In the genomic region with DNA sequence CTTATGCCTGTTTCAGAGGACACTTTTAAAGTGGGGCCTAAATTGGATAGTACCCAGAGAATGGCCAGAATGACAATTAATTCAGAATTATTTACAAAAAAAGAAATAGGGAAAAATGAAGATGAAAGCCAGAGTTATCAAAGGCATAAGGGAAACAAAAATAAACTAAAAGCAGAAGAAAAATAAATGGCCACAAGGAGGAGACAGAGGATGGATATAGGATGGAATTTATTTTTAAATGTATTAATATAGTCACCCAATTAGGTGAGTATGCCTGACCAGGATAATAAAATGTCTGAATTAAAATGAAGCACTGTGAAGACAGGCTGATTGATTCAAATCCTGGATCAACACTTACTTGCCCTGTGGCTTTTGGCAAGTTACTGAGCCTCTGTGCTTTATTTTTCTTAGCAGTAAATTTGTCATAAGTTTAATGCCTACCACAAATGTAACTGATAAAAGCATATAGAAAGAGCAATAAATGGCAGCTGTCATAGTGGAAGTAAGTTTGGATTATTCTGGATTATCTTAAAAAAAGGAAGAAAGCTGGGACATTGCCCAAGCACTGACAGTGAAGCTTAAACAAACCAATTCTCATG, we compare ENCODE assay signal across 10 cellular contexts. TPM values are rescaled to one million over a fixed set of nuclear protein-coding genes. Genes with fewer than 3 reads are reported as not detected.
DNase-seq lines count a peak whose midpoint lies in the region; ATAC-seq and TF ChIP-seq lines count a peak whose summit lies in the region.
"Had no signal": no experiment of that assay in that cellular context is flagged by ENCODE, and none has a peak within 500 bp of the region (broad histone marks: within the 10 kb centered on the region; RNA-seq: fewer than 3 reads in every experiment).

No MANE protein-coding gene starts in this region.

- CTCF ChIA-PET in MCF 10A (lab: Yijun Ruan, JAX): interaction anchor here (0.6 to 6.3 kb wide), 27 partner anchors 9 to 529 kb away, joined by 3 to 134 read pairs (median 5); a partner anchor contains a TSS

- TF ChIP-seq CTCF in MCF 10A (IDR thresholded peaks at IDR 0.05; ENCODE audit: unreplicated experiment) (peak; percentile 70), nephron progenitor cell (IDR thresholded peaks at IDR 0.05) (peak; percentile 48)

- no peaks in the 10 kb centered on the region for H3K27me3 ChIP-seq in Karpas-422 (ENCODE audit: low read length)

- DNase-seq in DMS114 treated with DMSO at 0.1 percent for 48 hours (lab: John Stamatoyannopoulos, UW; ENCODE audit: unreplicated experiment): peak; percentile 28
- DNase-seq in Karpas-422: peak; percentile 47
- DNase-seq in MCF 10A (ENCODE audit: unreplicated experiment): peak; percentile 48
- no peak for DNase-seq in nephron progenitor cell
- no peak for DNase-seq in stimulated activated CD4-positive, alpha-beta T cell treated with anti-CD3 and anti-CD28 coated beads, Interleukin-4, amount 100 ng/mL, for 4 hours
- no peak for DNase-seq in activated T-cell treated with anti-CD3 and anti-CD28 coated beads, Interleukin-2, amount 50 U/mL, for 24 hours
- DNase-seq in glomerular visceral epithelial cell (ENCODE audit: extremely low spot score): no peak

- no TSS peak for BruUV-seq in MCF 10A (replicated peaks; lab: Mats Ljungman, UMichigan)

- ATAC-seq in HG02588 (IDR thresholded peaks at IDR 0.05; ENCODE audit: unreplicated experiment): no peak

- H2AFZ ChIP-seq in Karpas-422 (ENCODE audit: low read length): no peak overlapping the region

- H3K36me3 Mint-ChIP-seq in MCF 10A (ENCODE audit: insufficient read depth, unreplicated experiment): no peaks in the 10 kb centered on the region
- H3K36me3 Mint-ChIP-seq in nephron progenitor cell (ENCODE audit: low read depth): no peaks in the 10 kb centered on the region
- H3K36me3 Mint-ChIP-seq in activated T-cell treated with anti-CD3 and anti-CD28 coated beads, Interleukin-2, amount 50 U/mL, for 24 hours (ENCODE audit: low read depth): no peaks in the 10 kb centered on the region

- no peaks in the 10 kb centered on the region for H3K4me1 ChIP-seq in Karpas-422 (ENCODE audit: low read length)

- POLR2A ChIA-PET in MCF 10A (lab: Yijun Ruan, JAX): interaction anchor here (1.2 kb wide), 1 partner anchor 178 kb away, joined by 3 read pairs; a partner anchor contains a TSS

- H3K4me3 Mint-ChIP-seq in MCF 10A (ENCODE audit: unreplicated experiment) (no peak overlapping the region), nephron progenitor cell (no peak overlapping the region)
- H3K4me3 Mint-ChIP-seq in activated T-cell treated with anti-CD3 and anti-CD28 coated beads, Interleukin-2, amount 50 U/mL, for 24 hours: no peak overlapping the region
- H3K4me3 Mint-ChIP-seq: immature natural killer cell had no signal

- no peaks in the 10 kb centered on the region for H3K36me3 ChIP-seq in Karpas-422 (ENCODE audit: insufficient read depth, low read length)

- H3K27ac ChIP-seq in Karpas-422 (ENCODE audit: low read length): no peak overlapping the region

- intact Hi-C loops in MCF 10A (cut with micrococcal nuclease): loop anchor here (1.0 kb wide), 1 partner anchor 106 kb away; no protein-coding TSS in a partner anchor

- H4K20me1 ChIP-seq in Karpas-422 (ENCODE audit: insufficient read depth, low read depth, low read length): no peaks in the 10 kb centered on the region

- H3K4me1 Mint-ChIP-seq in MCF 10A (ENCODE audit: insufficient read depth, unreplicated experiment): peaks cover 23% of the 10 kb centered on the region
- no peaks in the 10 kb centered on the region for H3K4me1 Mint-ChIP-seq in nephron progenitor cell
- H3K4me1 Mint-ChIP-seq in activated T-cell treated with anti-CD3 and anti-CD28 coated beads, Interleukin-2, amount 50 U/mL, for 24 hours (ENCODE audit: low read depth): no peaks in the 10 kb centered on the region

- H3K9me3 ChIP-seq in Karpas-422 (ENCODE audit: low read length): no peaks in the 10 kb centered on the region

- no peak overlapping the region for H3K4me2 ChIP-seq in Karpas-422 (ENCODE audit: low read depth, low read length, poor library complexity, severe bottlenecking)

- H3K9me3 Mint-ChIP-seq in MCF 10A (ENCODE audit: unreplicated experiment) (peaks cover 14% of the 10 kb centered on the region), nephron progenitor cell (no peaks in the 10 kb centered on the region)
- no peaks in the 10 kb centered on the region for H3K9me3 Mint-ChIP-seq in activated T-cell treated with anti-CD3 and anti-CD28 coated beads, Interleukin-2, amount 50 U/mL, for 24 hours
- H3K9me3 Mint-ChIP-seq: immature natural killer cell had no signal

- no peak overlapping the region for H3K9ac ChIP-seq in Karpas-422 (ENCODE audit: low read length)

- H3K27ac Mint-ChIP-seq in MCF 10A (ENCODE audit: low read depth, unreplicated experiment) (no peak overlapping the region), nephron progenitor cell (no peak overlapping the region)
- no peak overlapping the region for H3K27ac Mint-ChIP-seq in activated T-cell treated with anti-CD3 and anti-CD28 coated beads, Interleukin-2, amount 50 U/mL, for 24 hours
- H3K27ac Mint-ChIP-seq: immature natural killer cell had no signal

- H3K27me3 Mint-ChIP-seq in MCF 10A (ENCODE audit: insufficient read depth, unreplicated experiment): no peaks in the 10 kb centered on the region
- H3K27me3 Mint-ChIP-seq in nephron progenitor cell (ENCODE audit: low read depth, poor library complexity): no peaks in the 10 kb centered on the region
- H3K27me3 Mint-ChIP-seq in activated T-cell treated with anti-CD3 and anti-CD28 coated beads, Interleukin-2, amount 50 U/mL, for 24 hours: no peaks in the 10 kb centered on the region

- H3K79me2 ChIP-seq in Karpas-422 (ENCODE audit: low read length): no peaks in the 10 kb centered on the region

- H3K4me3 ChIP-seq in Karpas-422 (ENCODE audit: low read length): no peak overlapping the region

- H3K9me2 ChIP-seq in Karpas-422 (replicated peaks; ENCODE audit: insufficient read depth, low read length): no peaks in the 10 kb centered on the region

RNA-seq across cellular contexts. Expression of a gene that starts 3.4 kb away (rescaled TPM):
- total RNA-seq in Karpas-422 (2014; rRNA removed; shearing (Covaris generic); ENCODE audit: low replicate concordance): not detected in 2 replicates
- total RNA-seq in MCF 10A (2022): not detected in 2 replicates
- total RNA-seq: LHCN-M2 had no signal

RNA-seq across cellular contexts. Expression of a gene that starts 23.5 kb away (rescaled TPM):
- not detected in 2 replicates for total RNA-seq in Karpas-422 (2014; rRNA removed; shearing (Covaris generic); ENCODE audit: low replicate concordance)
- total RNA-seq in MCF 10A (2022): not detected in 2 replicates
- total RNA-seq: LHCN-M2 had no signal

RNA-seq across cellular contexts. Expression of a gene that starts 35.0 kb away (rescaled TPM):
- total RNA-seq in Karpas-422 (2014; rRNA removed; shearing (Covaris generic); ENCODE audit: low replicate concordance): not detected in 2 replicates
- not detected in 2 replicates for total RNA-seq in MCF 10A (2022)
- total RNA-seq: LHCN-M2 had no signal

Comparison
In these comparisons a context has a peak if more than half of its experiments do, and no peak if none do; other contexts are left out.
1. DNase-seq: peak in DMS114 treated with DMSO at 0.1 percent for 48 hours (single experiment), Karpas-422 (single experiment) and MCF 10A (single experiment); none in nephron progenitor cell (single experiment), stimulated activated CD4-positive, alpha-beta T cell treated with anti-CD3 and anti-CD28 coated beads, Interleukin-4, amount 100 ng/mL, for 4 hours (0 of 2), activated T-cell treated with anti-CD3 and anti-CD28 coated beads, Interleukin-2, amount 50 U/mL, for 24 hours (single experiment) and glomerular visceral epithelial cell (single experiment).